ENCODE assay signal across 1 cellular context in genomic region chr13:113296842-113297369, GRCh38.
TF ChIP-seq lines count a peak whose summit lies in the region.

Gene LAMP1, plus strand, starts transcription at chr13:113297239. Its CDS starts 196 bp downstream, at chr13:113297435.

TF ChIP-seq in HepG2, 621 proteins besides CTCF, POLR2A, EP300 and RAD21 (continued from another document and continues in another):
- peak; percentile 95 for TF ChIP-seq ZBED4 (CRISPR knock-in tag; IDR thresholded peaks at IDR 0.05; ENCODE audit: borderline replicate concordance)
- no peak for TF ChIP-seq ATF7 (IDR thresholded peaks at IDR 0.05)
- peak; percentile 75; the same call in 1 of the 2 replicates for TF ChIP-seq ATF7 (CRISPR knock-in tag; IDR thresholded peaks at IDR 0.05)
- TF ChIP-seq CENPT (CRISPR knock-in tag; IDR thresholded peaks at IDR 0.05; ENCODE audit: low read depth), result peak; percentile 97
- peak; percentile 95 for TF ChIP-seq SRY (CRISPR knock-in tag; IDR thresholded peaks at IDR 0.05)
- TF ChIP-seq TEF (CRISPR knock-in tag; IDR thresholded peaks at IDR 0.05), result no peak
- peak; percentile 79; the same call in 1 of the 2 replicates for TF ChIP-seq ZNF337 (CRISPR knock-in tag; IDR thresholded peaks at IDR 0.05; ENCODE audit: borderline replicate concordance, low read depth)
- no peak for TF ChIP-seq ZNF101 (CRISPR knock-in tag; IDR thresholded peaks at IDR 0.05; ENCODE audit: borderline replicate concordance, low read depth)
- TF ChIP-seq TCF7L2 (IDR thresholded peaks at IDR 0.05; ENCODE audit: low read depth, low read length), result no peak
- no peak for TF ChIP-seq ZNF33A (CRISPR knock-in tag; IDR thresholded peaks at IDR 0.05; ENCODE audit: borderline replicate concordance)
- TF ChIP-seq RFXANK (CRISPR knock-in tag; IDR thresholded peaks at IDR 0.05), result peak; percentile 89
- peak; percentile 95 for TF ChIP-seq ZSCAN31 (CRISPR knock-in tag; IDR thresholded peaks at IDR 0.05; ENCODE audit: low read depth)
- peak; percentile 92 for TF ChIP-seq NRL (CRISPR knock-in tag; IDR thresholded peaks at IDR 0.05; ENCODE audit: borderline replicate concordance)
- TF ChIP-seq ZNF775 (CRISPR knock-in tag; IDR thresholded peaks at IDR 0.05; ENCODE audit: borderline replicate concordance), result no peak
- no peak for TF ChIP-seq ZNF550 (CRISPR knock-in tag; IDR thresholded peaks at IDR 0.05; ENCODE audit: borderline replicate concordance)
- TF ChIP-seq PHB2 (IDR thresholded peaks at IDR 0.05; ENCODE audit: partially characterized antibody), result no peak
- TF ChIP-seq ARNTL (CRISPR knock-in tag; IDR thresholded peaks at IDR 0.05), result peak; percentile 100
- TF ChIP-seq ZNF282 (IDR thresholded peaks at IDR 0.05; ENCODE audit: partially characterized antibody), result no peak
- TF ChIP-seq ZNF770 (CRISPR knock-in tag; IDR thresholded peaks at IDR 0.05), result peak; percentile 75
- TF ChIP-seq WIZ (CRISPR knock-in tag; IDR thresholded peaks at IDR 0.05), result no peak; the same call in 1 of the 2 replicates
- peak; percentile 67; the same call in 1 of the 2 replicates for TF ChIP-seq GLI4 (CRISPR knock-in tag; IDR thresholded peaks at IDR 0.05; ENCODE audit: borderline replicate concordance)
- peak; percentile 92 for TF ChIP-seq ZNF501 (CRISPR knock-in tag; IDR thresholded peaks at IDR 0.05)
- peak; percentile 73 for TF ChIP-seq HNRNPK (IDR thresholded peaks at IDR 0.05; ENCODE audit: low read depth, low read length, poor library complexity, severe bottlenecking)
- peak; percentile 62; the same call in 1 of the 2 replicates for TF ChIP-seq SMYD3 (CRISPR knock-in tag; IDR thresholded peaks at IDR 0.05)
- TF ChIP-seq ZNF34 (CRISPR knock-in tag; IDR thresholded peaks at IDR 0.05; ENCODE audit: borderline replicate concordance), result peak; percentile 74; the same call in 1 of the 2 replicates
- no peak; the same call in 1 of the 2 replicates for TF ChIP-seq ZBTB3 (CRISPR knock-in tag; IDR thresholded peaks at IDR 0.05; ENCODE audit: borderline replicate concordance, low read depth)
- peak; percentile 94; the same call in 1 of the 2 replicates for TF ChIP-seq SMAD1 (CRISPR knock-in tag; IDR thresholded peaks at IDR 0.05; ENCODE audit: borderline replicate concordance, low read depth)
- peak in 1 of 2 experiments; percentile 47; a peak in 1 of 4 replicates for TF ChIP-seq ATF4 (CRISPR knock-in tag; IDR thresholded peaks at IDR 0.05)
- peak; percentile 49 for TF ChIP-seq GABPA (IDR thresholded peaks at IDR 0.05; ENCODE audit: low read depth, low read length)
- peak; percentile 75 for TF ChIP-seq GABPA (CRISPR knock-in tag; IDR thresholded peaks at IDR 0.05; ENCODE audit: low read depth)
- peak; percentile 88 for TF ChIP-seq FOXO1 (CRISPR knock-in tag; IDR thresholded peaks at IDR 0.05)
- peak; percentile 93 for TF ChIP-seq SAFB2 (CRISPR knock-in tag; IDR thresholded peaks at IDR 0.05; ENCODE audit: borderline replicate concordance, low read depth)
- no peak for TF ChIP-seq ZNF850 (CRISPR knock-in tag; conservative IDR thresholded peaks at IDR 0.05)
- TF ChIP-seq PBX2 (CRISPR knock-in tag; IDR thresholded peaks at IDR 0.05), result no peak
- peak; percentile 80 for TF ChIP-seq SIX4 (CRISPR knock-in tag; IDR thresholded peaks at IDR 0.05)
- TF ChIP-seq ZNF558 (CRISPR knock-in tag; IDR thresholded peaks at IDR 0.05; ENCODE audit: borderline replicate concordance), result peak; percentile 78; the same call in 1 of the 2 replicates
- peak; percentile 90; the same call in 1 of the 2 replicates for TF ChIP-seq DR1 (CRISPR knock-in tag; IDR thresholded peaks at IDR 0.05)
- peak; percentile 99 for TF ChIP-seq SALL2 (CRISPR knock-in tag; IDR thresholded peaks at IDR 0.05)
- TF ChIP-seq RXRA (CRISPR knock-in tag; IDR thresholded peaks at IDR 0.05), result peak; percentile 89
- TF ChIP-seq ASH2L (IDR thresholded peaks at IDR 0.05; ENCODE audit: insufficient read length, low read depth, low read length), result peak; percentile 57
- no peak for TF ChIP-seq HOXA7 (CRISPR knock-in tag; IDR thresholded peaks at IDR 0.05)
- TF ChIP-seq ATF2 (CRISPR knock-in tag; IDR thresholded peaks at IDR 0.05), result peak; percentile 95
- TF ChIP-seq SIN3B (IDR thresholded peaks at IDR 0.05; ENCODE audit: low read length), result peak; percentile 95
- TF ChIP-seq GATAD2A (CRISPR knock-in tag; IDR thresholded peaks at IDR 0.05), result peak; percentile 81
- TF ChIP-seq PATZ1 (CRISPR knock-in tag; IDR thresholded peaks at IDR 0.05), result peak; percentile 91
- TF ChIP-seq ZNF362 (CRISPR knock-in tag; IDR thresholded peaks at IDR 0.05; ENCODE audit: borderline replicate concordance), result peak; percentile 71; the same call in 1 of the 2 replicates
- TF ChIP-seq TRAFD1 (CRISPR knock-in tag; IDR thresholded peaks at IDR 0.05; ENCODE audit: borderline replicate concordance), result no peak
- TF ChIP-seq ZNF567 (CRISPR knock-in tag; IDR thresholded peaks at IDR 0.05; ENCODE audit: borderline replicate concordance), result 0 out of 2 replicates have a peak, but pooled peaks have one; percentile 55
- peak; percentile 94 for TF ChIP-seq IRX3 (CRISPR knock-in tag; IDR thresholded peaks at IDR 0.05; ENCODE audit: borderline replicate concordance, low read depth)
- peak; percentile 97 for TF ChIP-seq ZNF766 (CRISPR knock-in tag; IDR thresholded peaks at IDR 0.05; ENCODE audit: borderline replicate concordance)
